Comparison of ENCODE assay signal across 14 cellular contexts in the genomic region with DNA sequence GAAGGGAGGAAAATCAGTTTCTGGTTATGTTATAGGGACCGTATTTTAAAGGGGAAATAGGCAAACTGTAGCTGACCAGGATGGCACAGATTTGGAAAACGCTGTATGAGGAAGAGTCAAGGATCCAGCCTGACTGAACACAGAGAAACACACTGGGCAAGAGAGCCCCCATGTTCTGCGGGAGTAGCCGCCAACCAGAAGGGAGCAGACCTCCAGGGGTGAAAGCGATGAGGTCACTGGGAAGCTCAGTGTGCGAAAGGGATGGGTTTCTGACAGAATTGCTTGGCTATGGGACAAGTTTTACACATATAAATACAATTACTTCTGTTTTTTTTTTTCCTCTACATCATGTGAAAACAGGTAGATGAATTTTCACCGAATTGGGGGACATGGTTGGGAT.
DNase-seq lines count a peak whose midpoint lies in the region; ATAC-seq and TF ChIP-seq lines count a peak whose summit lies in the region.
"Had no signal": no experiment of that assay in that cellular context is flagged by ENCODE, and none has a peak within 500 bp of the region (broad histone marks: within the 10 kb centered on the region; RNA-seq: fewer than 3 reads in every experiment).

No MANE protein-coding gene starts in this region.

- no peak overlapping the region for H3K4me3 Mint-ChIP-seq in nephron
- H3K4me3 Mint-ChIP-seq in progenitor cell of endocrine pancreas (ENCODE audit: low read depth) = no peak overlapping the region
- H3K4me3 Mint-ChIP-seq: B cell; CD4-positive, alpha-beta T cell; CD8-positive, alpha-beta T cell had no signal

- no peak for ATAC-seq in Right ventricle myocardium superior (ENCODE audit: poor library complexity)
- ATAC-seq: A549; CD8-positive, alpha-beta T cell had no signal

- TF ChIP-seq CTCF in nephron (IDR thresholded peaks at IDR 0.05; ENCODE audit: unreplicated experiment in 3 of 3) (no peak), progenitor cell of endocrine pancreas (IDR thresholded peaks at IDR 0.05; ENCODE audit: unreplicated experiment) (no peak)

- H3K36me3 Mint-ChIP-seq in nephron (ENCODE audit: low read depth) (no peaks in the 10 kb centered on the region), progenitor cell of endocrine pancreas (ENCODE audit: insufficient read depth) (no peaks in the 10 kb centered on the region)
- H3K36me3 Mint-ChIP-seq: CD8-positive, alpha-beta T cell had no signal

- intact Hi-C loops in cardiac septum (cut with DNase I) (no loop called here), Right ventricle myocardium superior (cut with DNase I) (no loop called here)

- peaks cover 12% of the 10 kb centered on the region for H3K27me3 Mint-ChIP-seq in nephron (ENCODE audit: low read depth)
- H3K27me3 Mint-ChIP-seq in progenitor cell of endocrine pancreas = peaks cover 3% of the 10 kb centered on the region

- H3K4me1 Mint-ChIP-seq in nephron = peaks cover 57% of the 10 kb centered on the region
- H3K4me1 Mint-ChIP-seq in progenitor cell of endocrine pancreas (ENCODE audit: low read depth) = peaks cover 9% of the 10 kb centered on the region
- H3K4me1 Mint-ChIP-seq: B cell had no signal

- H3K27ac Mint-ChIP-seq in nephron (peak overlapping the region in 2 of 3 experiments; percentile 3 to 12), progenitor cell of endocrine pancreas (peak overlapping the region; percentile 3)
- H3K27ac Mint-ChIP-seq: B cell; CD4-positive, alpha-beta T cell; CD8-positive, alpha-beta T cell had no signal

- DNase-seq in cardiac septum (ENCODE audit: low spot score) (peak; percentile 19), Right ventricle myocardium superior (no peak), progenitor cell of endocrine pancreas (ENCODE audit: low spot score, unreplicated experiment) (no peak), NCI-H446 (lab: John Stamatoyannopoulos, UW) (no peak), DMS 273 treated with DMSO at 0.1 percent for 48 hours (lab: John Stamatoyannopoulos, UW) (no peak)
- DNase-seq: AML-193; CD4-positive, alpha-beta T cell; CD8-positive, alpha-beta T cell; COR-L47; DMS79 treated with DMSO at 0.1 percent for 48 hours; GF-D8 had no signal

- peaks cover 3% of the 10 kb centered on the region for H3K9me3 Mint-ChIP-seq in nephron
- H3K9me3 Mint-ChIP-seq in progenitor cell of endocrine pancreas (ENCODE audit: low read depth) = no peaks in the 10 kb centered on the region
- H3K9me3 Mint-ChIP-seq: CD4-positive, alpha-beta T cell; CD8-positive, alpha-beta T cell had no signal
